8 cellular contexts compared by ENCODE assay signal in the genomic region with DNA sequence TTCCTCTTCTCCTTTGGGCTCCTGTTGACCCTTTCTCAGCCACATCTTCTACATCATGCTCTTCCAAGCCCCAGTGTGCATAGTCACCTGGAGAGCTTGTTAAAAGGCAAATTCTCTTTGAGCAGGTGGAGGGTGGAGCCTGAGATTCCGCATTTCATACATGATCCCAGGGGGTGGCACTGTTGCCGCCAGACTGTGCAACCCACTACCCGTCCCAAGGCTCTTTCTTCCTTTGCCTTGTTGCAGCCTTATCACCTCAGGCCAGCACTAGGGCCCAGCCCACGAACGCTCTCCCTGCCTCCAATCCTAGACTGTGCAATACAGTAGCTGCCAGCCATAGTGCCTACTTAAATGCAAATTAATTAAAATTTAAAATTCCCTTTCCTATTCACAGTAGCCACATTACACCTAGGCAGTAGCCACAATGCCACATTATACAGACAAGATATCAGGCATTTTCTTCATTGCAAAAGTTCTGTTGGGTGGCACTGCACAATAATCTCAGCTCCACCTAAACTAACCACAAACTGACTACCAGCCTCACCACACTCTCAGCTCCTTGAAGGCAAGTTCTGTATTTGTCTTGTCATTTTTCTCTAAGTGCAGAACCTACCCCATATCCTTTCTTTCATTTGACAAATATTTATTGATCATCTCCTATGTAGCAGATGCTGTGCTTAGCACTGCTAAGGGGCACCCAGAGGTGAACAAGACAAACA. TPM values are rescaled to one million over a fixed set of nuclear protein-coding genes. Genes with fewer than 3 reads are reported as not detected.
DNase-seq lines count a peak whose midpoint lies in the region; ATAC-seq and TF ChIP-seq lines count a peak whose summit lies in the region.

No MANE protein-coding gene starts in this region.

- 0 out of 2 replicates have a peak, but pooled peaks have one; percentile 13 for TF ChIP-seq CTCF in AG04450 (IDR thresholded peaks at IDR 0.05; ENCODE audit: low read depth, low read length)
- TF ChIP-seq CTCF in Panc1 (IDR thresholded peaks at IDR 0.05): peak; percentile 70
- peak in 6 of 9 donors; percentile 6 to 26 (median 18) for TF ChIP-seq CTCF in heart right ventricle (IDR thresholded peaks at IDR 0.05)
- no peak for TF ChIP-seq CTCF in omental fat pad (IDR thresholded peaks at IDR 0.05)
- no peak for TF ChIP-seq CTCF in coronary artery (IDR thresholded peaks at IDR 0.05)

- H3K27ac ChIP-seq in AG04450 (ENCODE audit: low read depth, low read length) (no peak overlapping the region), Panc1 (ENCODE audit: low read length) (no peak overlapping the region), heart right ventricle (no peak overlapping the region), coronary artery (no peak overlapping the region)

- no peaks in the 10 kb centered on the region; the same call in 1 of the 2 replicates for H3K9me3 ChIP-seq in AG04450 (ENCODE audit: control insufficient read depth, insufficient read depth, low read length)
- no peaks in the 10 kb centered on the region for H3K9me3 ChIP-seq in HAP-1
- no peaks in the 10 kb centered on the region for H3K9me3 ChIP-seq in Panc1 (ENCODE audit: control insufficient read depth, insufficient read depth, low read depth, low read length)
- no peaks in the 10 kb centered on the region for H3K9me3 ChIP-seq in heart right ventricle

- CTCF ChIA-PET in AG04450 (lab: Charles Lee) (interaction anchor here (0.9 to 8.2 kb wide), 5 partner anchors 19 to 729 kb away, joined by 3 to 348 read pairs (median 27); no protein-coding TSS in a partner anchor), Panc1 (lab: Charles Lee) (interaction anchor here (0.6 to 3.8 kb wide), 5 partner anchors 18 to 1070 kb away, joined by 3 to 53 read pairs (median 3); no protein-coding TSS in a partner anchor)

- ATAC-seq in Panc1: peak; percentile 40; the same call in 1 of the 2 replicates
- ATAC-seq in heart right ventricle: peak in 3 of 8 donors; percentile 22 to 41 (median 26)
- no peak for ATAC-seq in GM18861 (IDR thresholded peaks at IDR 0.05; ENCODE audit: unreplicated experiment)
- no peak for ATAC-seq in omental fat pad (ENCODE audit: low FRiP score)

- BruUV-seq in Panc1 (replicated peaks; lab: Mats Ljungman, UMichigan): no TSS peak

- POLR2A ChIA-PET in AG04450 (lab: Yijun Ruan, JAX) (no interaction called here), Panc1 (lab: Charles Lee) (no interaction called here)

- H3K36me3 ChIP-seq in HAP-1 (replicated peaks): no peaks in the 10 kb centered on the region
- H3K36me3 ChIP-seq in Panc1 (ENCODE audit: control insufficient read depth, insufficient read depth, low read length): no peaks in the 10 kb centered on the region
- no peaks in the 10 kb centered on the region for H3K36me3 ChIP-seq in heart right ventricle

- H3K4me3 ChIP-seq in AG04450 (ENCODE audit: low read depth, low read length) (no peak overlapping the region), HAP-1 (no peak overlapping the region), Panc1 (ENCODE audit: low read depth in 2 of 2, low read length in 2 of 2) (no peak overlapping the region), heart right ventricle (no peak overlapping the region), coronary artery (no peak overlapping the region)

- intact Hi-C loops in Panc1 (cut with micrococcal nuclease; ENCODE audit: unreplicated experiment) (loop anchor here (10.0 kb wide), 2 partner anchors 228 to 868 kb away; no protein-coding TSS in a partner anchor), heart right ventricle (cut with DNase I) (loop anchor here in 5 of 10 donors (2.0 to 10.0 kb wide), 4 partner anchors 62 to 448 kb away; no protein-coding TSS in a partner anchor)

- H3K27me3 ChIP-seq in AG04450 (ENCODE audit: control insufficient read depth, insufficient read depth, low read length) (peaks cover 69% of the 10 kb centered on the region), HAP-1 (ENCODE audit: low read depth) (peaks cover 22% of the 10 kb centered on the region), Panc1 (ENCODE audit: control insufficient read depth, insufficient read depth, low read length) (peaks cover 24% of the 10 kb centered on the region), heart right ventricle (peaks cover 0 to 49% (median 29%) of the 10 kb centered on the region in 7 donors)

- WGBS in heart right ventricle, 2 donors: 33 to 48% methylated on average over 5 of the region's 5 CpGs

- H3K4me1 ChIP-seq in HAP-1: peaks cover 12% of the 10 kb centered on the region
- no peaks in the 10 kb centered on the region for H3K4me1 ChIP-seq in Panc1 (ENCODE audit: control insufficient read depth, insufficient read depth, low read length)
- H3K4me1 ChIP-seq in heart right ventricle: peaks cover 4 to 15% (median 11%) of the 10 kb centered on the region in 9 donors

- DNase-seq in AG04450 (ENCODE audit: low read depth, low spot score) (no peak), HAP-1 (ENCODE audit: low spot score in 2 of 2) (peak; percentile 17 to 54), Panc1 (ENCODE audit: low read depth, low spot score) (no peak), heart right ventricle (no peak), omental fat pad (ENCODE audit: low spot score) (no peak), coronary artery (ENCODE audit: low spot score) (no peak)
- no peak for DNase-seq in NK-92 treated with Interleukin-12 subunit alpha and Interleukin-12 subunit beta, amount 100 ng/mL, for 24 hours (lab: John Stamatoyannopoulos, UW)

- in situ Hi-C loops in HAP-1 (cut with MboI; ENCODE audit: low sequenced_read_pairs) (loop anchor here (5.0 to 25.0 kb wide), 3 partner anchors 71 to 876 kb away; no protein-coding TSS in a partner anchor), Panc1 (cut with HindIII; ENCODE audit: low pct_unique_long_range_greater_than_20kb, low sequenced_read_pairs) (no loop called here)

RNA-seq across cellular contexts. Expression of a gene that starts 4.6 kb away (rescaled TPM):
- polyA plus RNA-seq in AG04450 (2011; rRNA removed) (not detected in 2 replicates), heart right ventricle (1 to 10 TPM; 1.2 to 2.6 TPM)
- not detected in 2 replicates for polyA minus RNA-seq in AG04450 (2011; rRNA and poly(A)+ RNA removed)
- total RNA-seq in Panc1 (2021; ENCODE audit: unreplicated experiment) (0.28 TPM), heart right ventricle (10 to 100 TPM in 4 of 10 donors, 1 to 10 TPM in 6; 3.4 to 32.1 (median 8.9) TPM), omental fat pad (10 to 100 TPM in 1 of 4 donors, 1 to 10 TPM in 3; 1.5 to 12.1 (median 3.0) TPM)
- 0.59 TPM for polyA plus RNA-seq in Panc1 (2012; ENCODE audit: insufficient read length)

RNA-seq across cellular contexts. Expression of a gene that starts 19.5 kb away (rescaled TPM):
- not detected in 2 replicates for polyA plus RNA-seq in AG04450 (2011; rRNA removed)
- not detected in 2 replicates for polyA minus RNA-seq in AG04450 (2011; rRNA and poly(A)+ RNA removed)
- not detected for total RNA-seq in Panc1 (2021; ENCODE audit: unreplicated experiment)
- polyA plus RNA-seq in Panc1 (2012; ENCODE audit: insufficient read length): not detected
- under 1 TPM in 3 of 10 donors, not detected in 7; 0.07 to 0.14 (median 0.13) TPM for total RNA-seq in heart right ventricle
- under 1 TPM; 0.01 to 0.29 TPM for polyA plus RNA-seq in heart right ventricle
- under 1 TPM in 1 of 4 donors, not detected in 3; 0.96 TPM for total RNA-seq in omental fat pad

RNA-seq across cellular contexts. Expression of a gene that starts 56.1 kb away (rescaled TPM):
- not detected in 2 replicates for polyA plus RNA-seq in AG04450 (2011; rRNA removed)
- polyA minus RNA-seq in AG04450 (2011; rRNA and poly(A)+ RNA removed): not detected in 2 replicates
- 0.08 TPM for total RNA-seq in Panc1 (2021; ENCODE audit: unreplicated experiment)
- not detected for polyA plus RNA-seq in Panc1 (2012; ENCODE audit: insufficient read length)
- not detected for total RNA-seq in heart right ventricle
- under 1 TPM in 1 of 2 donors, not detected in 1; 0.01 TPM for polyA plus RNA-seq in heart right ventricle
- total RNA-seq in omental fat pad: under 1 TPM in 2 of 4 donors, not detected in 2; 0.24 to 0.37 TPM

Comparison
In these comparisons a context has a peak if more than half of its experiments do, and no peak if none do; other contexts are left out.
1. DNase-seq: peak in HAP-1 (2 of 2); none in AG04450 (single experiment), Panc1 (single experiment), heart right ventricle (0 of 2), NK-92 treated with Interleukin-12 subunit alpha and Interleukin-12 subunit beta, amount 100 ng/mL, for 24 hours (single experiment), omental fat pad (single experiment) and coronary artery (single experiment).
2. CTCF ChIP-seq: peak in AG04450 (single experiment), Panc1 (single experiment) and heart right ventricle (6 of 9); none in omental fat pad (0 of 3) and coronary artery (single experiment).